11 cellular contexts compared by ENCODE assay signal in genomic region chr13:26914624-26915023, GRCh38.
DNase-seq lines count a peak whose midpoint lies in the region; ATAC-seq and TF ChIP-seq lines count a peak whose summit lies in the region.
"Had no signal": no experiment of that assay in that cellular context is flagged by ENCODE, and none has a peak within 500 bp of the region (broad histone marks: within the 10 kb centered on the region; RNA-seq: fewer than 3 reads in every experiment).

No MANE protein-coding gene starts in this region.

- ATAC-seq in HG03108 (IDR thresholded peaks at IDR 0.05; ENCODE audit: unreplicated experiment) (no peak), heart left ventricle (no peak)

- no peak for TF ChIP-seq CTCF in KMS-11 (conservative IDR thresholded peaks at IDR 0.05; ENCODE audit: low read depth, low read length)
- no peak for TF ChIP-seq CTCF in heart left ventricle (IDR thresholded peaks at IDR 0.05)
- TF ChIP-seq CTCF in ascending aorta (IDR thresholded peaks at IDR 0.05) = no peak

- DNase-seq in NCI-H1417 (lab: John Stamatoyannopoulos, UW) (peak; percentile 36 to 59 (median 53)), NCI-H1417 treated with DMSO at 0.1 percent for 48 hours (lab: John Stamatoyannopoulos, UW) (no peak), SIG-M5 (lab: John Stamatoyannopoulos, UW) (peak; percentile 7), mesenteric fat pad (ENCODE audit: low spot score) (peak; percentile 28), heart left ventricle (no peak), ascending aorta (ENCODE audit: low spot score in 2 of 2) (no peak)
- DNase-seq: posterior cingulate gyrus had no signal

- no peaks in the 10 kb centered on the region for H3K9me3 ChIP-seq in heart left ventricle
- H3K9me3 ChIP-seq in ascending aorta = no peaks in the 10 kb centered on the region
- H3K9me3 ChIP-seq: suprapubic skin had no signal

- H2AFZ ChIP-seq in KMS-11 (ENCODE audit: low read depth) = peak overlapping the region; percentile 44; the same call in 1 of the 2 replicates

- no peak for TF ChIP-seq POLR2A in heart left ventricle (IDR thresholded peaks at IDR 0.05)

- H3K36me3 ChIP-seq in KMS-11 (ENCODE audit: insufficient read depth) (no peaks in the 10 kb centered on the region), heart left ventricle (no peaks in the 10 kb centered on the region), ascending aorta (no peaks in the 10 kb centered on the region)
- H3K36me3 ChIP-seq: suprapubic skin had no signal

- no peak overlapping the region for H3K9ac ChIP-seq in KMS-11

- H3K27me3 ChIP-seq in KMS-11 (ENCODE audit: insufficient read depth, low read depth) (no peaks in the 10 kb centered on the region), heart left ventricle (peaks cover 0 to 12% (median 0%) of the 10 kb centered on the region in 9 donors), ascending aorta (no peaks in the 10 kb centered on the region)

- WGBS in heart left ventricle, 4 donors = 61 to 72% (median 71%) methylated on average over 7 of the region's 7 CpGs

- H3K4me3 ChIP-seq in KMS-11 (IDR thresholded peaks at IDR 0.05; ENCODE audit: insufficient read depth, low read depth, low read length) = no peak overlapping the region
- H3K4me3 ChIP-seq in heart left ventricle = no peak overlapping the region
- H3K4me3 ChIP-seq in ascending aorta = no peak overlapping the region
- H3K4me3 ChIP-seq: suprapubic skin had no signal

- H4K20me1 ChIP-seq in KMS-11 (ENCODE audit: insufficient read depth) = no peaks in the 10 kb centered on the region

- no peaks in the 10 kb centered on the region for H3K79me2 ChIP-seq in KMS-11 (ENCODE audit: insufficient read depth, low read depth)

- peaks cover 24% of the 10 kb centered on the region for H3K4me1 ChIP-seq in KMS-11 (ENCODE audit: low read depth, poor library complexity, severe bottlenecking)
- H3K4me1 ChIP-seq in heart left ventricle = no peaks in the 10 kb centered on the region
- no peaks in the 10 kb centered on the region for H3K4me1 ChIP-seq in ascending aorta
- H3K4me1 ChIP-seq: suprapubic skin had no signal

- H3K4me2 ChIP-seq in KMS-11 = peak overlapping the region; percentile 54

- H3K27ac ChIP-seq in KMS-11 (peak overlapping the region; percentile 54), heart left ventricle (no peak overlapping the region), ascending aorta (no peak overlapping the region)
- H3K27ac ChIP-seq: 22Rv1, suprapubic skin had no signal

- intact Hi-C loops in heart left ventricle (cut with DNase I) (loop anchor here in 1 of 10 donors (5.0 kb wide), 1 partner anchor 1013 kb away; no protein-coding TSS in a partner anchor), ascending aorta (cut with DNase I) (no loop called here)

Comparison
In these comparisons a context has a peak if more than half of its experiments do, and no peak if none do; other contexts are left out.
1. DNase-seq: peak in NCI-H1417 (3 of 3), SIG-M5 (single experiment) and mesenteric fat pad (single experiment); none in NCI-H1417 treated with DMSO at 0.1 percent for 48 hours (single experiment), heart left ventricle (0 of 5) and ascending aorta (0 of 2).